10 cellular contexts compared by ENCODE assay signal in the genomic region with DNA sequence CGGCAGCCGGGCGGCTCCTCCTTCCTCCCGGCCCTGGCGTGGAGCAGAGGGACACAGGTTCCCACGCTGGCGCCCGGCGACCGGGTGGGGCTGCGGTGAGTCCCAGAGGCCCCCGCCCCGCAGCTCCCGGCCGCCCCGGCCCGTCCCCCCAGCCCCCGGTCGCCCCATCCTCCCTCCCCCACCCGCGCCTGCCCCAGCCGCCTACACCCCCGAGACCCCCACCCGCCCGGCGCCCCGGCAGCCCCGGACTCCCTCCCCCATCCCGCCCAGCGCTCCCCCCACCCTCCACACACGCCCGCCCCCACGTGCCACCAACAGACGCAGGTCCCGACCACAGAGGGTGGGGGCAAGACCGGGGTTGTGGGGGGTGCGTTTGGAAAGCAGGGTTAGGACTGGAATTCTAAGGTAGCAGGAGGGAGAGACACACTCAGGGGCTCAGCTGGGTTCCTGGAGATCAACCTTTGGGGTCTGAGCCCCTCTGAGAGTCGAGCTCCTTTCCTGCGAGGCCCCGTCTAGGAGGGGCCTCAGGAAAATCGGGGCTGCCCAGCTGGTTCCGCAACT. TPM values are rescaled to one million over a fixed set of nuclear protein-coding genes. Genes with fewer than 3 reads are reported as not detected.
DNase-seq lines count a peak whose midpoint lies in the region; ATAC-seq, FAIRE-seq and TF ChIP-seq lines count a peak whose summit lies in the region.
"Had no signal": no experiment of that assay in that cellular context is flagged by ENCODE, and none has a peak within 500 bp of the region (broad histone marks: within the 10 kb centered on the region; RNA-seq: fewer than 3 reads in every experiment).

No MANE protein-coding gene starts in this region.

- TF ChIP-seq EP300 in HepG2 (IDR thresholded peaks at IDR 0.05; ENCODE audit: low read depth in 2 of 2, low read length in 2 of 2): no peak
- no peak for TF ChIP-seq EP300 in HepG2 (CRISPR knock-in tag; IDR thresholded peaks at IDR 0.05; ENCODE audit: borderline replicate concordance)

- BruUV-seq in HepG2 (replicated peaks; lab: Mats Ljungman, UMichigan): no TSS peak

- intact Hi-C loops in HepG2 (cut with micrococcal nuclease; ENCODE audit: unreplicated experiment) (no loop called here), aorta (cut with DNase I) (loop anchor here in 1 of 2 donors (5.0 kb wide), 1 partner anchor 37 kb away; no protein-coding TSS in a partner anchor)

- no peaks in the 10 kb centered on the region for H3K79me2 ChIP-seq in HepG2 (ENCODE audit: insufficient read depth, low read length)

- ATAC-seq in HepG2: no peak
- ATAC-seq in aorta (ENCODE audit: low FRiP score): no peak

- H3K4me2 ChIP-seq in HepG2 (ENCODE audit: low read depth, low read length): peak overlapping the region; percentile 95

- H4K20me1 ChIP-seq in HepG2 (ENCODE audit: insufficient read depth, low read length): no peaks in the 10 kb centered on the region

- no peak for TF ChIP-seq CTCF in HepG2 (CRISPR knock-in tag; IDR thresholded peaks at IDR 0.05)

- DNase-seq in stimulated activated naive CD4-positive, alpha-beta T cell (lab: John Stamatoyannopoulos, UW): peak; percentile 29 to 72 (median 50)
- no peak for DNase-seq in stimulated activated naive CD4-positive, alpha-beta T cell treated with Interleukin-2 at 50 U/mL for 16 hours (lab: John Stamatoyannopoulos, UW)
- peak; percentile 70 for DNase-seq in activated effector memory CD4-positive, alpha-beta T cell treated with anti-CD3 and anti-CD28 coated beads, Interleukin-2, amount 50 U/mL, for 16 hours
- DNase-seq in HepG2 (ENCODE audit: low spot score) (no peak), aorta (peak in 1 of 2 donors; percentile 50), germinal center (ENCODE audit: low spot score) (no peak), SHP77 treated with DMSO at 0.1 percent for 48 hours (lab: John Stamatoyannopoulos, UW) (no peak), amniotic stem cell (lab: John Stamatoyannopoulos, UW) (no peak)

- no peak overlapping the region for H2AFZ ChIP-seq in HepG2 (ENCODE audit: low read length)

- CTCF ChIA-PET in HepG2 (lab: Yijun Ruan, JAX; ENCODE audit: low intra/inter-chr PET ratio, low total read pairs): no interaction called here

- H3K9me3 ChIP-seq in HepG2 (ENCODE audit: low read length): no peaks in the 10 kb centered on the region
- no peaks in the 10 kb centered on the region for H3K9me3 ChIP-seq in aorta (ENCODE audit: control insufficient read depth, low read length)

- TF ChIP-seq RAD21 in HepG2 (CRISPR knock-in tag; IDR thresholded peaks at IDR 0.05): no peak

- H3K27ac ChIP-seq in HepG2 (ENCODE audit: extremely low read length, insufficient read depth, low read length) (no peak overlapping the region), aorta (ENCODE audit: low read depth in 1 of 2, low read length in 2 of 2) (no peak overlapping the region)

- H3K9ac ChIP-seq in HepG2 (ENCODE audit: insufficient read depth, low read depth, low read length): peak overlapping the region; percentile 55; the same call in 1 of the 2 replicates

- H3K27me3 ChIP-seq in HepG2 (ENCODE audit: control insufficient read depth in 1 of 2, insufficient read depth in 2 of 2, low read length in 2 of 2) (peaks cover 5 to 41% of the 10 kb centered on the region in 2 experiments; a peak in 4 of 5 replicates), aorta (ENCODE audit: control insufficient read depth in 1 of 2, insufficient read depth in 2 of 2, low read length in 1 of 2) (no peaks in the 10 kb centered on the region)

- H3K4me3 ChIP-seq in HepG2 (replicated peaks in 1 of 3; ENCODE audit: insufficient read depth in 1 of 3, low read depth in 2 of 3, low read length in 3 of 3): peak overlapping the region in 2 of 3 experiments; percentile 58 to 75; a peak in 4 of 6 replicates
- peak overlapping the region; percentile 30 to 69 for H3K4me3 ChIP-seq in aorta (ENCODE audit: low read length in 2 of 2)

- H3K36me3 ChIP-seq in HepG2 (replicated peaks in 1 of 2; ENCODE audit: control insufficient read depth in 1 of 2, insufficient read depth in 2 of 2, low read length in 2 of 2) (0 out of 5 replicates have a peak, but pooled peaks cover 0 to 2% of the 10 kb centered on the region in 2 experiments), aorta (ENCODE audit: control insufficient read depth in 1 of 2, insufficient read depth in 2 of 2, low read length in 1 of 2) (no peaks in the 10 kb centered on the region)

- in situ Hi-C loops in HepG2 (cut with HindIII; ENCODE audit: extremely low pct_ligation_motif_present, low pct_unique_long_range_greater_than_20kb): no loop called here

- TF ChIP-seq POLR2A in HepG2 (IDR thresholded peaks at IDR 0.05; ENCODE audit: insufficient read depth in 1 of 2, low read depth in 2 of 2, low read length in 2 of 2): peak in 1 of 2 experiments; percentile 66; a peak in 2 of 4 replicates

- POLR2A ChIA-PET in HepG2 (lab: Yijun Ruan, JAX): no interaction called here

- FAIRE-seq in HepG2 (lab: Jason Lieb, UNC): no peak

- WGBS in HepG2 (ENCODE audit: low lambda C conversion rate): 44% methylated on average over 4 of the region's 42 CpGs
- WGBS in aorta, 2 donors: 7 to 17% methylated on average over 12 to 42 of the region's 42 CpGs

- H3K4me1 ChIP-seq in HepG2 (ENCODE audit: insufficient read depth, low read length) (peaks cover 35% of the 10 kb centered on the region), aorta (ENCODE audit: control insufficient read depth in 1 of 2, insufficient read depth in 2 of 2, low read length in 2 of 2) (no peaks in the 10 kb centered on the region)

RNA-seq across cellular contexts. Expression of a gene that starts 0.3 kb away (rescaled TPM):
- total RNA-seq in HepG2 (2016; rRNA removed; fragmentation: Illumina TruSeq; extraction: Trizol) (1.5 and 5.9 TPM in 2 replicates), aorta (10 to 100 TPM; 42.1 to 61.6 TPM)
- total RNA-seq in HepG2 (2016; cell fraction: cytosol; rRNA removed; fragmentation: Illumina TruSeq; extraction: Trizol; ENCODE audit: low read depth): 0.51 and 0.79 TPM in 2 replicates
- 1.7 and 6.0 TPM in 2 replicates for total RNA-seq in HepG2 (2016; cell fraction: insoluble cytoplasmic fraction; rRNA removed; fragmentation: Illumina TruSeq; extraction: Trizol)
- total RNA-seq in HepG2 (2016; cell fraction: membrane; rRNA removed; fragmentation: Illumina TruSeq; extraction: Trizol): 0.96 and 1.2 TPM in 2 replicates
- total RNA-seq in HepG2 (2016; cell fraction: nucleus; rRNA removed; fragmentation: Illumina TruSeq; extraction: Trizol): 6.6 and 7.9 TPM in 2 replicates
- polyA plus RNA-seq in HepG2 (2011; rRNA removed) (14.8 and 17.4 TPM in 2 replicates), aorta (100 to 1,000 TPM in 1 of 2 donors, 10 to 100 TPM in 1; 23.9 to 197 TPM)
- 2.8 and 4.0 TPM in 2 replicates for polyA plus RNA-seq in HepG2 (2011; cell fraction: cytosol; rRNA removed)
- polyA plus RNA-seq in HepG2 (2011; cell fraction: nucleus; rRNA removed): 254 and 355 TPM in 2 replicates
- 11.4 and 16.7 TPM in 2 replicates for polyA plus RNA-seq in HepG2 (2012)
- 0.29 and 0.37 TPM in 2 replicates for polyA plus RNA-seq in HepG2 (2016; cell fraction: cytosol; fragmentation: Illumina TruSeq; extraction: Trizol; ENCODE audit: low read depth)
- polyA plus RNA-seq in HepG2 (2016; cell fraction: insoluble cytoplasmic fraction; fragmentation: Illumina TruSeq; extraction: Trizol; ENCODE audit: low read depth): 1.6 and 2.4 TPM in 2 replicates
- 0.88 and 1.1 TPM in 2 replicates for polyA plus RNA-seq in HepG2 (2016; cell fraction: membrane; fragmentation: Illumina TruSeq; extraction: Trizol; ENCODE audit: low read depth)
- 30.4 and 30.9 TPM in 2 replicates for polyA plus RNA-seq in HepG2 (2016; cell fraction: nucleus; fragmentation: Illumina TruSeq; extraction: Trizol; ENCODE audit: insufficient read depth, low read depth)
- polyA minus RNA-seq in HepG2 (2011; rRNA and poly(A)+ RNA removed; ENCODE audit: low replicate concordance): 2.9 and 7.7 TPM in 2 replicates
- polyA minus RNA-seq in HepG2 (2011; cell fraction: cytosol; rRNA and poly(A)+ RNA removed): 1.9 and 2.7 TPM in 2 replicates
- polyA minus RNA-seq in HepG2 (2011; cell fraction: nucleus; rRNA and poly(A)+ RNA removed): 13.7 and 13.8 TPM in 2 replicates

RNA-seq across cellular contexts. Expression of a gene that starts 10.1 kb away (rescaled TPM):
- total RNA-seq in HepG2 (2016; rRNA removed; fragmentation: Illumina TruSeq; extraction: Trizol) (not detected in 2 replicates), aorta (not detected)
- total RNA-seq in HepG2 (2016; cell fraction: cytosol; rRNA removed; fragmentation: Illumina TruSeq; extraction: Trizol; ENCODE audit: low read depth): not detected in 2 replicates
- total RNA-seq in HepG2 (2016; cell fraction: insoluble cytoplasmic fraction; rRNA removed; fragmentation: Illumina TruSeq; extraction: Trizol): not detected in 2 replicates
- not detected in 2 replicates for total RNA-seq in HepG2 (2016; cell fraction: membrane; rRNA removed; fragmentation: Illumina TruSeq; extraction: Trizol)
- not detected in 2 replicates for total RNA-seq in HepG2 (2016; cell fraction: nucleus; rRNA removed; fragmentation: Illumina TruSeq; extraction: Trizol)
- polyA plus RNA-seq in HepG2 (2011; rRNA removed) (not detected in 2 replicates), aorta (not detected)
- polyA plus RNA-seq in HepG2 (2011; cell fraction: cytosol; rRNA removed): not detected in 2 replicates
- not detected in 2 replicates for polyA plus RNA-seq in HepG2 (2011; cell fraction: nucleus; rRNA removed)
- not detected in 2 replicates for polyA plus RNA-seq in HepG2 (2012)
- polyA plus RNA-seq in HepG2 (2016; cell fraction: cytosol; fragmentation: Illumina TruSeq; extraction: Trizol; ENCODE audit: low read depth): not detected in 2 replicates
- not detected in 2 replicates for polyA plus RNA-seq in HepG2 (2016; cell fraction: insoluble cytoplasmic fraction; fragmentation: Illumina TruSeq; extraction: Trizol; ENCODE audit: low read depth)
- not detected in 2 replicates for polyA plus RNA-seq in HepG2 (2016; cell fraction: membrane; fragmentation: Illumina TruSeq; extraction: Trizol; ENCODE audit: low read depth)
- not detected in 2 replicates for polyA plus RNA-seq in HepG2 (2016; cell fraction: nucleus; fragmentation: Illumina TruSeq; extraction: Trizol; ENCODE audit: insufficient read depth, low read depth)
- not detected in 2 replicates for polyA minus RNA-seq in HepG2 (2011; rRNA and poly(A)+ RNA removed; ENCODE audit: low replicate concordance)
- not detected in 2 replicates for polyA minus RNA-seq in HepG2 (2011; cell fraction: cytosol; rRNA and poly(A)+ RNA removed)
- polyA minus RNA-seq in HepG2 (2011; cell fraction: nucleus; rRNA and poly(A)+ RNA removed): not detected in 2 replicates
- total RNA-seq: dermis microvascular lymphatic vessel endothelial cell, subcutaneous adipose tissue had no signal

RNA-seq across cellular contexts. Expression of a gene that starts 11.0 kb away (rescaled TPM):
- total RNA-seq in HepG2 (2016; rRNA removed; fragmentation: Illumina TruSeq; extraction: Trizol) (not detected in 2 replicates), aorta (under 1 TPM; 0.66 to 0.88 TPM)
- total RNA-seq in HepG2 (2016; cell fraction: cytosol; rRNA removed; fragmentation: Illumina TruSeq; extraction: Trizol; ENCODE audit: low read depth): not detected in 2 replicates
- not detected in 2 replicates for total RNA-seq in HepG2 (2016; cell fraction: insoluble cytoplasmic fraction; rRNA removed; fragmentation: Illumina TruSeq; extraction: Trizol)
- total RNA-seq in HepG2 (2016; cell fraction: membrane; rRNA removed; fragmentation: Illumina TruSeq; extraction: Trizol): not detected in 2 replicates
- not detected in 2 replicates for total RNA-seq in HepG2 (2016; cell fraction: nucleus; rRNA removed; fragmentation: Illumina TruSeq; extraction: Trizol)
- polyA plus RNA-seq in HepG2 (2011; rRNA removed) (not detected in 2 replicates), aorta (1 to 10 TPM in 1 of 2 donors, not detected in 1; 6.1 TPM)
- not detected in 2 replicates for polyA plus RNA-seq in HepG2 (2011; cell fraction: cytosol; rRNA removed)
- polyA plus RNA-seq in HepG2 (2011; cell fraction: nucleus; rRNA removed): not detected in 2 replicates
- not detected in 2 replicates for polyA plus RNA-seq in HepG2 (2012)
- not detected in 2 replicates for polyA plus RNA-seq in HepG2 (2016; cell fraction: cytosol; fragmentation: Illumina TruSeq; extraction: Trizol; ENCODE audit: low read depth)
- polyA plus RNA-seq in HepG2 (2016; cell fraction: insoluble cytoplasmic fraction; fragmentation: Illumina TruSeq; extraction: Trizol; ENCODE audit: low read depth): not detected in 2 replicates
- not detected in 2 replicates for polyA plus RNA-seq in HepG2 (2016; cell fraction: membrane; fragmentation: Illumina TruSeq; extraction: Trizol; ENCODE audit: low read depth)
- not detected in 2 replicates for polyA plus RNA-seq in HepG2 (2016; cell fraction: nucleus; fragmentation: Illumina TruSeq; extraction: Trizol; ENCODE audit: insufficient read depth, low read depth)
- not detected in 2 replicates for polyA minus RNA-seq in HepG2 (2011; rRNA and poly(A)+ RNA removed; ENCODE audit: low replicate concordance)
- polyA minus RNA-seq in HepG2 (2011; cell fraction: cytosol; rRNA and poly(A)+ RNA removed): not detected in 2 replicates
- polyA minus RNA-seq in HepG2 (2011; cell fraction: nucleus; rRNA and poly(A)+ RNA removed): not detected in 2 replicates
- total RNA-seq: dermis microvascular lymphatic vessel endothelial cell had no signal

RNA-seq across cellular contexts. Expression of a gene that starts 18.4 kb away (rescaled TPM):
- total RNA-seq in HepG2 (2016; rRNA removed; fragmentation: Illumina TruSeq; extraction: Trizol) (10.4 and 13.8 TPM in 2 replicates), aorta (100 to 1,000 TPM; 695 to 841 TPM)
- total RNA-seq in HepG2 (2016; cell fraction: cytosol; rRNA removed; fragmentation: Illumina TruSeq; extraction: Trizol; ENCODE audit: low read depth): 4.6 and 5.5 TPM in 2 replicates
- total RNA-seq in HepG2 (2016; cell fraction: insoluble cytoplasmic fraction; rRNA removed; fragmentation: Illumina TruSeq; extraction: Trizol): 11.6 and 12.1 TPM in 2 replicates
- 5.2 and 7.6 TPM in 2 replicates for total RNA-seq in HepG2 (2016; cell fraction: membrane; rRNA removed; fragmentation: Illumina TruSeq; extraction: Trizol)
- 6.0 and 9.0 TPM in 2 replicates for total RNA-seq in HepG2 (2016; cell fraction: nucleus; rRNA removed; fragmentation: Illumina TruSeq; extraction: Trizol)
- polyA plus RNA-seq in HepG2 (2011; rRNA removed) (267 and 289 TPM in 2 replicates), aorta (1,000 to 10,000 TPM in 1 of 2 donors, 100 to 1,000 TPM in 1; 424 to 1,109 TPM)
- polyA plus RNA-seq in HepG2 (2011; cell fraction: cytosol; rRNA removed): 371 and 454 TPM in 2 replicates
- 88.0 and 115 TPM in 2 replicates for polyA plus RNA-seq in HepG2 (2011; cell fraction: nucleus; rRNA removed)
- 111 and 258 TPM in 2 replicates for polyA plus RNA-seq in HepG2 (2012)
- 23.4 and 27.5 TPM in 2 replicates for polyA plus RNA-seq in HepG2 (2016; cell fraction: cytosol; fragmentation: Illumina TruSeq; extraction: Trizol; ENCODE audit: low read depth)
- 52.2 and 56.6 TPM in 2 replicates for polyA plus RNA-seq in HepG2 (2016; cell fraction: insoluble cytoplasmic fraction; fragmentation: Illumina TruSeq; extraction: Trizol; ENCODE audit: low read depth)
- 26.5 and 30.4 TPM in 2 replicates for polyA plus RNA-seq in HepG2 (2016; cell fraction: membrane; fragmentation: Illumina TruSeq; extraction: Trizol; ENCODE audit: low read depth)
- 46.2 and 58.7 TPM in 2 replicates for polyA plus RNA-seq in HepG2 (2016; cell fraction: nucleus; fragmentation: Illumina TruSeq; extraction: Trizol; ENCODE audit: insufficient read depth, low read depth)
- polyA minus RNA-seq in HepG2 (2011; rRNA and poly(A)+ RNA removed; ENCODE audit: low replicate concordance): 409 and 521 TPM in 2 replicates
- 52.0 and 52.6 TPM in 2 replicates for polyA minus RNA-seq in HepG2 (2011; cell fraction: cytosol; rRNA and poly(A)+ RNA removed)
- 21.9 and 27.4 TPM in 2 replicates for polyA minus RNA-seq in HepG2 (2011; cell fraction: nucleus; rRNA and poly(A)+ RNA removed)

RNA-seq across cellular contexts. Expression of a gene that starts 24.6 kb away (rescaled TPM):
- total RNA-seq in HepG2 (2016; rRNA removed; fragmentation: Illumina TruSeq; extraction: Trizol) (0.38 TPM in 1 of 2 replicates, not detected in the other), aorta (100 to 1,000 TPM; 278 to 311 TPM)
- not detected in 2 replicates for total RNA-seq in HepG2 (2016; cell fraction: cytosol; rRNA removed; fragmentation: Illumina TruSeq; extraction: Trizol; ENCODE audit: low read depth)
- total RNA-seq in HepG2 (2016; cell fraction: insoluble cytoplasmic fraction; rRNA removed; fragmentation: Illumina TruSeq; extraction: Trizol): 0.24 TPM in 1 of 2 replicates, not detected in the other
- total RNA-seq in HepG2 (2016; cell fraction: membrane; rRNA removed; fragmentation: Illumina TruSeq; extraction: Trizol): 0.34 TPM in 1 of 2 replicates, not detected in the other
- total RNA-seq in HepG2 (2016; cell fraction: nucleus; rRNA removed; fragmentation: Illumina TruSeq; extraction: Trizol): not detected in 2 replicates
- polyA plus RNA-seq in HepG2 (2011; rRNA removed) (11.1 and 18.7 TPM in 2 replicates), aorta (10 to 100 TPM; 46.7 to 88.3 TPM)
- 15.6 and 17.2 TPM in 2 replicates for polyA plus RNA-seq in HepG2 (2011; cell fraction: cytosol; rRNA removed)
- polyA plus RNA-seq in HepG2 (2011; cell fraction: nucleus; rRNA removed): 4.5 and 6.7 TPM in 2 replicates
- 5.0 and 18.1 TPM in 2 replicates for polyA plus RNA-seq in HepG2 (2012)
- polyA plus RNA-seq in HepG2 (2016; cell fraction: cytosol; fragmentation: Illumina TruSeq; extraction: Trizol; ENCODE audit: low read depth): 0.40 and 0.62 TPM in 2 replicates
- not detected in 2 replicates for polyA plus RNA-seq in HepG2 (2016; cell fraction: insoluble cytoplasmic fraction; fragmentation: Illumina TruSeq; extraction: Trizol; ENCODE audit: low read depth)
- 0.41 TPM in 1 of 2 replicates, not detected in the other for polyA plus RNA-seq in HepG2 (2016; cell fraction: membrane; fragmentation: Illumina TruSeq; extraction: Trizol; ENCODE audit: low read depth)
- 0.85 and 1.3 TPM in 2 replicates for polyA plus RNA-seq in HepG2 (2016; cell fraction: nucleus; fragmentation: Illumina TruSeq; extraction: Trizol; ENCODE audit: insufficient read depth, low read depth)
- polyA minus RNA-seq in HepG2 (2011; rRNA and poly(A)+ RNA removed; ENCODE audit: low replicate concordance): 15.4 and 536 TPM in 2 replicates
- polyA minus RNA-seq in HepG2 (2011; cell fraction: cytosol; rRNA and poly(A)+ RNA removed): 4.5 and 5.8 TPM in 2 replicates
- polyA minus RNA-seq in HepG2 (2011; cell fraction: nucleus; rRNA and poly(A)+ RNA removed): 1.5 and 2.7 TPM in 2 replicates

Comparison
In these comparisons a context has a peak if more than half of its experiments do, and no peak if none do; other contexts are left out.
1. DNase-seq: peak in stimulated activated naive CD4-positive, alpha-beta T cell (6 of 6) and activated effector memory CD4-positive, alpha-beta T cell treated with anti-CD3 and anti-CD28 coated beads, Interleukin-2, amount 50 U/mL, for 16 hours (single experiment); none in stimulated activated naive CD4-positive, alpha-beta T cell treated with Interleukin-2 at 50 U/mL for 16 hours (single experiment), HepG2 (single experiment), germinal center (single experiment), SHP77 treated with DMSO at 0.1 percent for 48 hours (single experiment) and amniotic stem cell (single experiment).